Comparison of ENCODE assay signal across 19 cellular contexts in genomic region chr6:16748028-16748319, GRCh38. TPM values are rescaled to one million over a fixed set of nuclear protein-coding genes. Genes with fewer than 3 reads are reported as not detected.
A peak's percentile ranks its signal among the peaks of the same experiment; 100 is the strongest.
DNase-seq lines count a peak whose midpoint lies in the region; ATAC-seq, FAIRE-seq and TF ChIP-seq lines count a peak whose summit lies in the region.
"Had no signal": no experiment of that assay in that cellular context is flagged by ENCODE, and none has a peak within 500 bp of the region (broad histone marks: within the 10 kb centered on the region; RNA-seq: fewer than 3 reads in every experiment).

No MANE protein-coding gene starts in this region.

- intact Hi-C loops in activated CD8-positive, alpha-beta T cell treated with anti-CD3 and anti-CD28 coated beads for 36 hours (cut with micrococcal nuclease): no loop called here
- intact Hi-C loops in esophagus muscularis mucosa (cut with DNase I) (no loop called here), pancreas (cut with DNase I) (no loop called here), uterus (cut with DNase I; ENCODE audit: low total_unique reads) (no loop called here)

- no peaks in the 10 kb centered on the region for H3K9me3 ChIP-seq in esophagus muscularis mucosa
- no peaks in the 10 kb centered on the region for H3K9me3 ChIP-seq in pancreas
- no peaks in the 10 kb centered on the region for H3K9me3 ChIP-seq in uterus
- H3K9me3 ChIP-seq: breast epithelium, MG63, testis had no signal

- no peaks in the 10 kb centered on the region for H3K9me3 Mint-ChIP-seq in activated CD8-positive, alpha-beta T cell treated with anti-CD3 and anti-CD28 coated beads for 36 hours
- no peaks in the 10 kb centered on the region for H3K9me3 Mint-ChIP-seq in activated CD8-positive, alpha-beta T cell treated with anti-CD3 and anti-CD28 coated beads, Interleukin-2, amount 10 ng/mL, durations not matched to agents 7 days and 5 days (ENCODE audit: insufficient read depth)
- H3K9me3 Mint-ChIP-seq in endothelial cell (ENCODE audit: unreplicated experiment): no peaks in the 10 kb centered on the region
- H3K9me3 Mint-ChIP-seq: activated naive CD4-positive, alpha-beta T cell treated with anti-CD3 and anti-CD28 coated beads, Interleukin-2, amount 50 U/mL, for 24 hours; T-helper 2 cell treated with Interferon-gamma antibody and Interleukin-4, amounts not matched to agents 5 μg/mL and 100 μg/mL, for 36 hours had no signal

- H3K27me3 ChIP-seq in esophagus muscularis mucosa: no peaks in the 10 kb centered on the region
- H3K27me3 ChIP-seq in pancreas: no peaks in the 10 kb centered on the region
- H3K27me3 ChIP-seq in uterus: no peaks in the 10 kb centered on the region
- H3K27me3 ChIP-seq: breast epithelium, MG63, testis had no signal

- FAIRE-seq in pancreas (lab: Jason Lieb, UNC) (no peak), urothelium cell line (lab: Jason Lieb, UNC) (no peak)

- TF ChIP-seq CTCF in activated CD8-positive, alpha-beta T cell treated with anti-CD3 and anti-CD28 coated beads for 36 hours (IDR thresholded peaks at IDR 0.05): no peak
- TF ChIP-seq CTCF in esophagus muscularis mucosa (IDR thresholded peaks at IDR 0.05) (no peak), pancreas (IDR thresholded peaks at IDR 0.05) (no peak), uterus (IDR thresholded peaks at IDR 0.05) (no peak), endothelial cell (IDR thresholded peaks at IDR 0.05; ENCODE audit: unreplicated experiment) (no peak)

- POLR2A ChIA-PET in activated CD8-positive, alpha-beta T cell treated with anti-CD3 and anti-CD28 coated beads for 36 hours (lab: Charles Lee): interaction anchor here (1.1 to 1.3 kb wide), 5 partner anchors 9 to 17 kb away, joined by 3 to 4 read pairs (median 3); no protein-coding TSS in a partner anchor
- POLR2A ChIA-PET in activated CD8-positive, alpha-beta T cell treated with anti-CD3 and anti-CD28 coated beads, Interleukin-2, amount 10 ng/mL, durations not matched to agents 7 days and 5 days (lab: Charles Lee): interaction anchor here (1.2 to 1.4 kb wide), 3 partner anchors 11 to 16 kb away, joined by 4 read pairs; no protein-coding TSS in a partner anchor

- peaks cover 47% of the 10 kb centered on the region for H3K36me3 Mint-ChIP-seq in activated CD8-positive, alpha-beta T cell treated with anti-CD3 and anti-CD28 coated beads for 36 hours (ENCODE audit: low read depth)
- H3K36me3 Mint-ChIP-seq in activated CD8-positive, alpha-beta T cell treated with anti-CD3 and anti-CD28 coated beads, Interleukin-2, amount 10 ng/mL, durations not matched to agents 7 days and 5 days (ENCODE audit: low read depth): peaks cover 52% of the 10 kb centered on the region
- H3K36me3 Mint-ChIP-seq in endothelial cell (ENCODE audit: low read depth, unreplicated experiment): peaks cover 3% of the 10 kb centered on the region

- H3K27ac ChIP-seq in esophagus muscularis mucosa (replicated peaks in 1 of 4) (peak overlapping the region; percentile 7 to 56 (median 24)), pancreas (peak overlapping the region in 3 of 4 donors; percentile 28 to 69 (median 51)), uterus (peak overlapping the region; percentile 47 to 65)
- H3K27ac ChIP-seq: C4-2B, testis had no signal

- H3K4me3 ChIP-seq in esophagus muscularis mucosa (no peak overlapping the region), pancreas (no peak overlapping the region), uterus (no peak overlapping the region)
- H3K4me3 ChIP-seq: breast epithelium, MG63, testis had no signal

- peaks cover 42 to 56% (median 52%) of the 10 kb centered on the region in 4 donors for H3K4me1 ChIP-seq in esophagus muscularis mucosa
- peaks cover 10 to 35% (median 23%) of the 10 kb centered on the region in 3 donors for H3K4me1 ChIP-seq in pancreas
- peaks cover 11 to 25% of the 10 kb centered on the region in 2 donors for H3K4me1 ChIP-seq in uterus

- no peaks in the 10 kb centered on the region for H3K36me3 ChIP-seq in esophagus muscularis mucosa
- no peaks in the 10 kb centered on the region for H3K36me3 ChIP-seq in pancreas
- no peaks in the 10 kb centered on the region for H3K36me3 ChIP-seq in uterus
- H3K36me3 ChIP-seq: breast epithelium had no signal

- no peak for TF ChIP-seq EP300 in esophagus muscularis mucosa (IDR thresholded peaks at IDR 0.05)

- CTCF ChIA-PET in activated CD8-positive, alpha-beta T cell treated with anti-CD3 and anti-CD28 coated beads for 36 hours (lab: Charles Lee): interaction anchor here (0.8 to 4.2 kb wide), 5 partner anchors 10 to 425 kb away, joined by 3 to 17 read pairs (median 3); no protein-coding TSS in a partner anchor
- CTCF ChIA-PET in activated CD8-positive, alpha-beta T cell treated with anti-CD3 and anti-CD28 coated beads, Interleukin-2, amount 10 ng/mL, durations not matched to agents 7 days and 5 days (lab: Charles Lee): interaction anchor here (1.0 to 1.9 kb wide), 4 partner anchors 8 to 15 kb away, joined by 4 to 11 read pairs (median 4); no protein-coding TSS in a partner anchor

- no peak for ATAC-seq in activated CD8-positive, alpha-beta T cell treated with anti-CD3 and anti-CD28 coated beads for 36 hours
- ATAC-seq in activated CD8-positive, alpha-beta T cell treated with anti-CD3 and anti-CD28 coated beads, Interleukin-2, amount 10 ng/mL, durations not matched to agents 7 days and 5 days: no peak
- no peak for ATAC-seq in pancreas
- ATAC-seq in HG03108 (IDR thresholded peaks at IDR 0.05; ENCODE audit: unreplicated experiment): no peak

- no peak overlapping the region for H3K4me3 Mint-ChIP-seq in activated CD8-positive, alpha-beta T cell treated with anti-CD3 and anti-CD28 coated beads for 36 hours
- no peak overlapping the region for H3K4me3 Mint-ChIP-seq in activated CD8-positive, alpha-beta T cell treated with anti-CD3 and anti-CD28 coated beads, Interleukin-2, amount 10 ng/mL, durations not matched to agents 7 days and 5 days
- H3K4me3 Mint-ChIP-seq in endothelial cell (ENCODE audit: unreplicated experiment): no peak overlapping the region
- H3K4me3 Mint-ChIP-seq: activated naive CD4-positive, alpha-beta T cell treated with anti-CD3 and anti-CD28 coated beads, Interleukin-2, amount 50 U/mL, for 24 hours; T-helper 2 cell treated with Interferon-gamma antibody and Interleukin-4, amounts not matched to agents 5 μg/mL and 100 μg/mL, for 36 hours had no signal

- DNase-seq in activated CD8-positive, alpha-beta T cell treated with anti-CD3 and anti-CD28 coated beads for 36 hours: no peak
- no peak for DNase-seq in activated CD8-positive, alpha-beta T cell treated with anti-CD3 and anti-CD28 coated beads, Interleukin-2, amount 10 ng/mL, durations not matched to agents 7 days and 5 days
- no peak for DNase-seq in esophagus muscularis mucosa (ENCODE audit: extremely low spot score)
- no peak for DNase-seq in pancreas
- DNase-seq in uterus: no peak
- DNase-seq in endothelial cell (ENCODE audit: low spot score): no peak
- no peak for DNase-seq in urothelium cell line (ENCODE audit: low spot score)
- DNase-seq: 8988T; activated CD8-positive, alpha-beta memory T cell treated with anti-CD3 and anti-CD28 coated beads, Interleukin-2, amount 50 U/mL, for 48 hours; DMS79; retina; SHP77 treated with DMSO at 0.1 percent for 48 hours; testis had no signal

- H3K27ac Mint-ChIP-seq in activated CD8-positive, alpha-beta T cell treated with anti-CD3 and anti-CD28 coated beads for 36 hours: peak overlapping the region; percentile 16
- H3K27ac Mint-ChIP-seq in activated CD8-positive, alpha-beta T cell treated with anti-CD3 and anti-CD28 coated beads, Interleukin-2, amount 10 ng/mL, durations not matched to agents 7 days and 5 days: no peak overlapping the region
- no peak overlapping the region for H3K27ac Mint-ChIP-seq in endothelial cell (ENCODE audit: unreplicated experiment)
- H3K27ac Mint-ChIP-seq: activated naive CD4-positive, alpha-beta T cell treated with anti-CD3 and anti-CD28 coated beads, Interleukin-2, amount 50 U/mL, for 24 hours; T-helper 2 cell treated with Interferon-gamma antibody and Interleukin-4, amounts not matched to agents 5 μg/mL and 100 μg/mL, for 36 hours had no signal

- peaks cover 60% of the 10 kb centered on the region for H3K4me1 Mint-ChIP-seq in activated CD8-positive, alpha-beta T cell treated with anti-CD3 and anti-CD28 coated beads for 36 hours (ENCODE audit: low read depth)
- H3K4me1 Mint-ChIP-seq in activated CD8-positive, alpha-beta T cell treated with anti-CD3 and anti-CD28 coated beads, Interleukin-2, amount 10 ng/mL, durations not matched to agents 7 days and 5 days (ENCODE audit: low read depth): peaks cover 24% of the 10 kb centered on the region
- peaks cover 18% of the 10 kb centered on the region for H3K4me1 Mint-ChIP-seq in endothelial cell (ENCODE audit: unreplicated experiment)

- WGBS in esophagus muscularis mucosa: 75% methylated on average over 2 of the region's 2 CpGs
- WGBS in pancreas, 2 donors: 61 to 63% methylated on average over 2 of the region's 2 CpGs

- H3K27me3 Mint-ChIP-seq in activated CD8-positive, alpha-beta T cell treated with anti-CD3 and anti-CD28 coated beads for 36 hours: no peaks in the 10 kb centered on the region
- H3K27me3 Mint-ChIP-seq in activated CD8-positive, alpha-beta T cell treated with anti-CD3 and anti-CD28 coated beads, Interleukin-2, amount 10 ng/mL, durations not matched to agents 7 days and 5 days (ENCODE audit: low read depth): no peaks in the 10 kb centered on the region
- H3K27me3 Mint-ChIP-seq in endothelial cell (ENCODE audit: unreplicated experiment): no peaks in the 10 kb centered on the region
- H3K27me3 Mint-ChIP-seq: activated naive CD4-positive, alpha-beta T cell treated with anti-CD3 and anti-CD28 coated beads, Interleukin-2, amount 50 U/mL, for 24 hours had no signal

- TF ChIP-seq POLR2A in esophagus muscularis mucosa (IDR thresholded peaks at IDR 0.05; ENCODE audit: low read depth) (no peak), uterus (IDR thresholded peaks at IDR 0.05) (no peak)

RNA-seq across cellular contexts. Expression of gene ATXN1, which starts 13.3 kb away (rescaled TPM):
- 10 to 100 TPM; 35.4 to 40.8 TPM for total RNA-seq in activated CD8-positive, alpha-beta T cell treated with anti-CD3 and anti-CD28 coated beads for 36 hours
- total RNA-seq in activated CD8-positive, alpha-beta T cell treated with anti-CD3 and anti-CD28 coated beads, Interleukin-2, amount 10 ng/mL, durations not matched to agents 7 days and 5 days: 10 to 100 TPM; 36.7 to 42.9 TPM
- total RNA-seq in esophagus muscularis mucosa (10 to 100 TPM; 42.4 to 74.9 (median 52.1) TPM), pancreas (10 to 100 TPM; 20.0 to 38.6 (median 22.5) TPM), uterus (100 to 1,000 TPM in 1 of 4 donors, 10 to 100 TPM in 3; 21.0 to 102 (median 51.1) TPM), endothelial cell (ENCODE audit: unreplicated experiment) (18.7 TPM)
- polyA plus RNA-seq in pancreas: 1 to 10 TPM; 4.9 to 8.1 TPM
